21 cellular contexts compared by ENCODE assay signal in genomic region chr13:74768521-74769090, GRCh38.
"Had no signal": no experiment of that assay in that cellular context is flagged by ENCODE, and none has a peak within 500 bp of the region (broad histone marks: within the 10 kb centered on the region; RNA-seq: fewer than 3 reads in every experiment).

No MANE protein-coding gene starts in this region.

- H3K9me3 ChIP-seq: gastroesophageal sphincter, heart right ventricle, mucosa of descending colon, neutrophil, pancreas, right lobe of liver, testis, upper lobe of left lung had no signal

- H3K4me3 ChIP-seq: gastroesophageal sphincter, heart right ventricle, mucosa of descending colon, pancreas, right lobe of liver, testis, upper lobe of left lung had no signal

- H3K4me1 ChIP-seq: gastroesophageal sphincter, pancreas, right lobe of liver, upper lobe of left lung had no signal

- H3K27me3 ChIP-seq: gastroesophageal sphincter, heart right ventricle, neutrophil, pancreas, right lobe of liver, testis, upper lobe of left lung had no signal

- DNase-seq: activated CD4-positive, alpha-beta T cell treated with anti-CD3 and anti-CD28 coated beads, Interleukin-2, amount 10 ng/mL, durations not matched to agents 24 days and 14 days; activated CD8-positive, alpha-beta T cell treated with anti-CD3 and anti-CD28 coated beads for 36 hours; activated naive CD4-positive, alpha-beta T cell; activated naive CD8-positive, alpha-beta T cell treated with anti-CD3 and anti-CD28 coated beads, Interleukin-2, amount 10 ng/mL, durations not matched to agents 7 days and 5 days; activated T-cell treated with anti-CD3 and anti-CD28 coated beads, Interleukin-2, amount 50 U/mL, for 1 hour; central memory CD4-positive, alpha-beta T cell; endodermal cell; heart right ventricle; left ventricle myocardium superior; mucosa of descending colon; natural killer cell; pancreas; right lobe of liver; stimulated activated CD4-positive, alpha-beta T cell treated with anti-CD3 and anti-CD28 coated beads, Interleukin-4, amount 100 ng/mL, for 24 hours; T1000; testis; upper lobe of left lung had no signal

- H3K27ac ChIP-seq: gastroesophageal sphincter, heart right ventricle, neutrophil, pancreas, right lobe of liver, testis, upper lobe of left lung had no signal

- ATAC-seq: activated CD8-positive, alpha-beta T cell treated with anti-CD3 and anti-CD28 coated beads for 36 hours; activated T-helper 17 cell treated with anti-CD3 and anti-CD28 coated beads, Interleukin-2, amount 50 U/mL, for 72 hours; gastroesophageal sphincter; heart right ventricle; left ventricle myocardium superior; mucosa of descending colon; natural killer cell; pancreas; right lobe of liver; stimulated activated effector memory CD8-positive, alpha-beta T cell treated with anti-CD3 and anti-CD28 coated beads, Interleukin-12 subunit alpha, Interleukin-12 subunit beta, amount 100 ng/mL, for 72 hours had no signal

- H3K36me3 ChIP-seq: gastroesophageal sphincter, heart right ventricle, neutrophil, pancreas, right lobe of liver, upper lobe of left lung had no signal
